ENCODE assay signal across 22 cellular contexts in the genomic region with DNA sequence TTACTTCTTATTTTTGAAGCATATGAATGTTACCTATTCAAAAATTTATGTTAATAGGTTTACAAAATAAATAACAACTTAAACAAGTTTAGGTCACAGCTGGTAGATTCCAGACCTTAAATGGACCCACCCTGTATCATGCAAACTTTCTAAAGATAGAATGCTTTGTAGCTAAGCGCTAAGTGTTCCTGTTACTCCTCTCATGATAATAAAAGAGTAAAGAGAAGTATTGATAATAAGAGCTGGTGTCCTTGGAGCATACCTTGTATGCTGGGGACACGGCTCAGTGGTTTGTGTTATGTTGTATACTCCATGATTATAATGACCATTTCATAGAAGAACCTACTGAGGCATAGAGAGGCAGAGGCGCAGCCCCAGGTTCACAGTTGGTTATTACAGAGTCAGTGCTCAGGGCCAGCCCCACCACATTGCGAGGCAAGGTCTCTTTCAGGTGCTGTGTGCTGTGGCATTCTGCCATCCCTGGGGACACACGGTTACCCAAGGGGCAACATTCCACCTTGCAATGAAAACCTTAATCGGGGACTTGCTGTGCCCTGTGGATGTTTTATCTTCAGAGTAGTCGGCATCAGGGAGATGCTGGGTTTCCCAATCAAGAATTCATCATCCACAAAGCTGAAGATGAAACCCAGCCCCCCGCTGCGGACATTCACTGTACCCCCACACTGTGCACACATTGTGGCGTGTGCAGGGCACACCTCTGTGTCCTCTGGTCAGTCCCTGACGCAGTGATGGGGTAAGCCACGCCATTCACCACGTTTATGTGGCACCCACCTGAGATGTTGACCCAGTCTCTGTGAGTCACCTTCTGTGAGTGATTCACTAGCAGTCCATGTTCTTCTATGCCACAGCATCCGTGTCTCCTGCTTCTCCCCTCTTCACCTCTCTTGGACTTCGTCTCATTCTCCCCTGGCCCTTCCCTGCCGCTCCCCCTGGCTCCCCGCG.
DNase-seq lines count a peak whose midpoint lies in the region; ATAC-seq, FAIRE-seq and TF ChIP-seq lines count a peak whose summit lies in the region.
"Had no signal": no experiment of that assay in that cellular context is flagged by ENCODE, and none has a peak within 500 bp of the region (broad histone marks: within the 10 kb centered on the region; RNA-seq: fewer than 3 reads in every experiment).

No MANE protein-coding gene starts in this region.

- H3K27ac Mint-ChIP-seq in stimulated activated naive B cell treated with anti-CD40 and anti-IgM and Interleukin-4, amounts not matched to agents 10 μg/mL and 1 μg/mL and 100 μg/mL, for 72 hours = no peak overlapping the region
- H3K27ac Mint-ChIP-seq: activated B cell treated with CpG ODN at 0.5 μM for 24 hours; activated naive CD4-positive, alpha-beta T cell treated with anti-CD3 and anti-CD28 coated beads, Interleukin-2, amount 10 ng/mL, durations not matched to agents 7 days and 5 days; CD4-positive, CD25-positive, alpha-beta regulatory T cell; neural progenitor cell had no signal

- peak; percentile 79 for FAIRE-seq in bronchial epithelial cell (lab: Jason Lieb, UNC)

- H3K27me3 ChIP-seq in bronchial epithelial cell (ENCODE audit: control insufficient read depth, insufficient read depth, low read length) = no peaks in the 10 kb centered on the region
- H3K27me3 ChIP-seq: ascending aorta had no signal

- H3K36me3 ChIP-seq in bronchial epithelial cell (ENCODE audit: control insufficient read depth, insufficient read depth, low read length) = no peaks in the 10 kb centered on the region
- H3K36me3 ChIP-seq: ascending aorta, neural progenitor cell had no signal

- DNase-seq in Daoy (ENCODE audit: low read depth) = peak; percentile 47
- DNase-seq in M059J (ENCODE audit: low read depth) = peak; percentile 48
- DNase-seq in bronchial epithelial cell (ENCODE audit: low read depth) = peak; percentile 84
- DNase-seq in islet precursor cell = peak; percentile 40
- no peak for DNase-seq in stimulated activated naive B cell treated with anti-CD40 and anti-IgM and Interleukin-4, amounts not matched to agents 10 μg/mL and 1 μg/mL and 100 μg/mL, for 72 hours
- no peak for DNase-seq in NCI-H1436 (lab: John Stamatoyannopoulos, UW)
- DNase-seq: activated B cell treated with CpG ODN at 0.5 μM for 24 hours; activated naive CD4-positive, alpha-beta T cell treated with anti-CD3 and anti-CD28 coated beads, Interleukin-2, amount 10 ng/mL, durations not matched to agents 7 days and 5 days; activated T-cell treated with anti-CD3 and anti-CD28 coated beads, Interleukin-2, amount 50 U/mL, for 4 hours; CD4-positive, CD25-positive, alpha-beta regulatory T cell; DMS 273 treated with DMSO at 0.1 percent for 48 hours; foreskin fibroblast; Kasumi-1; left colon; midbrain; NCI-H748 treated with DMSO at 0.1 percent for 48 hours; OCI-M1 had no signal

- H3K27me3 Mint-ChIP-seq in stimulated activated naive B cell treated with anti-CD40 and anti-IgM and Interleukin-4, amounts not matched to agents 10 μg/mL and 1 μg/mL and 100 μg/mL, for 72 hours = peaks cover 30 to 39% of the 10 kb centered on the region in 2 donors

- H3K4me3 ChIP-seq in bronchial epithelial cell (ENCODE audit: low read depth, low read length) = no peak overlapping the region
- H3K4me3 ChIP-seq: ascending aorta, neural progenitor cell had no signal

- peaks cover 4 to 6% of the 10 kb centered on the region in 2 donors for H3K4me1 Mint-ChIP-seq in stimulated activated naive B cell treated with anti-CD40 and anti-IgM and Interleukin-4, amounts not matched to agents 10 μg/mL and 1 μg/mL and 100 μg/mL, for 72 hours
- H3K4me1 Mint-ChIP-seq: activated B cell treated with CpG ODN at 0.5 μM for 24 hours; activated naive CD4-positive, alpha-beta T cell treated with anti-CD3 and anti-CD28 coated beads, Interleukin-2, amount 10 ng/mL, durations not matched to agents 7 days and 5 days; CD4-positive, CD25-positive, alpha-beta regulatory T cell had no signal

- H3K4me3 Mint-ChIP-seq in stimulated activated naive B cell treated with anti-CD40 and anti-IgM and Interleukin-4, amounts not matched to agents 10 μg/mL and 1 μg/mL and 100 μg/mL, for 72 hours = no peak overlapping the region
- H3K4me3 Mint-ChIP-seq: activated B cell treated with CpG ODN at 0.5 μM for 24 hours; activated naive CD4-positive, alpha-beta T cell treated with anti-CD3 and anti-CD28 coated beads, Interleukin-2, amount 10 ng/mL, durations not matched to agents 7 days and 5 days; activated T-cell treated with anti-CD3 and anti-CD28 coated beads, Interleukin-2, amount 50 U/mL, for 4 hours; CD4-positive, CD25-positive, alpha-beta regulatory T cell; neural progenitor cell had no signal

- TF ChIP-seq CTCF in bronchial epithelial cell (IDR thresholded peaks at IDR 0.05; ENCODE audit: insufficient read depth, low read length, severe bottlenecking) = no peak

- ATAC-seq in stimulated activated naive B cell treated with anti-CD40 and anti-IgM and Interleukin-4, amounts not matched to agents 10 μg/mL and 1 μg/mL and 100 μg/mL, for 72 hours (replicated peaks) = no peak
- ATAC-seq in HG03521 (IDR thresholded peaks at IDR 0.05; ENCODE audit: unreplicated experiment) (no peak), esophagus mucosa (no peak)
- ATAC-seq: activated T-cell treated with anti-CD3 and anti-CD28 coated beads, Interleukin-2, amount 50 U/mL, for 4 hours; left colon; SK-N-SH treated with all-trans-retinoic acid at 6 μM for 48 hours had no signal

- H3K36me3 Mint-ChIP-seq in stimulated activated naive B cell treated with anti-CD40 and anti-IgM and Interleukin-4, amounts not matched to agents 10 μg/mL and 1 μg/mL and 100 μg/mL, for 72 hours = no peaks in the 10 kb centered on the region
- H3K36me3 Mint-ChIP-seq: activated naive CD4-positive, alpha-beta T cell treated with anti-CD3 and anti-CD28 coated beads, Interleukin-2, amount 10 ng/mL, durations not matched to agents 7 days and 5 days; CD4-positive, CD25-positive, alpha-beta regulatory T cell; neural progenitor cell had no signal

- no peaks in the 10 kb centered on the region for H3K9me3 Mint-ChIP-seq in stimulated activated naive B cell treated with anti-CD40 and anti-IgM and Interleukin-4, amounts not matched to agents 10 μg/mL and 1 μg/mL and 100 μg/mL, for 72 hours
- H3K9me3 Mint-ChIP-seq: activated B cell treated with CpG ODN at 0.5 μM for 24 hours; activated naive CD4-positive, alpha-beta T cell treated with anti-CD3 and anti-CD28 coated beads, Interleukin-2, amount 10 ng/mL, durations not matched to agents 7 days and 5 days; activated T-cell treated with anti-CD3 and anti-CD28 coated beads, Interleukin-2, amount 50 U/mL, for 4 hours; CD4-positive, CD25-positive, alpha-beta regulatory T cell; neural progenitor cell had no signal

Comparison
In these comparisons a context has a peak if more than half of its experiments do, and no peak if none do; other contexts are left out.
1. DNase-seq: peak in Daoy (single experiment), M059J (single experiment), bronchial epithelial cell (single experiment) and islet precursor cell (single experiment); none in stimulated activated naive B cell treated with anti-CD40 and anti-IgM and Interleukin-4, amounts not matched to agents 10 μg/mL and 1 μg/mL and 100 μg/mL, for 72 hours (single experiment) and NCI-H1436 (single experiment).